Comparison of ENCODE assay signal across 12 cellular contexts in the genomic region with DNA sequence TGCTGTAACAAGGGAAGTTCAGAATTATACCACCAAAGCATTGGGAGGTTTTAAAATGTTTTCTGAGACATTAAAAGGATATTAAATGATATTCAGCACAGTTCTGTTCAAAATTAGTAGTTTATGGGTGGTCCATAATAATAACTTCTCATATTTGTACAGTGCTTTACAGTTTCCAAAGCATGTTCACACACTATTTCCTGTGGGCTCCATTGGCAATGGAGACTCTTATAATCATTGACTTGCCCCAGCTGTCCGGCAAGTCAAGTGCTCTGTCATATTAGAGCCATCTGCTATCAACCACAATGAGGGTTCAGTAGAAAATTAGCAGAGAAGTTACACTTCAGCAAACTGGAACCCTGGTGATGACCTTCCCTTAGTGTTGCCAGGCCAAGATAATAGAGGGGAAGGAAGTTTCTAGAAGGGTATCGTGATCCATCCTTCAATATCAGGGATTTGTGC.
DNase-seq lines count a peak whose midpoint lies in the region; ATAC-seq and TF ChIP-seq lines count a peak whose summit lies in the region.
"Had no signal": no experiment of that assay in that cellular context is flagged by ENCODE, and none has a peak within 500 bp of the region (broad histone marks: within the 10 kb centered on the region; RNA-seq: fewer than 3 reads in every experiment).

No MANE protein-coding gene starts in this region.

- H3T11ph ChIP-seq in H9 (ENCODE audit: low read length): no peak overlapping the region

- H3K4me2 ChIP-seq in H9 (ENCODE audit: insufficient read depth, insufficient read length, low read length): no peak overlapping the region

- H3K4me3 Mint-ChIP-seq in T-helper 2 cell treated with Interferon-gamma antibody and Interleukin-4, amounts not matched to agents 5 μg/mL and 100 μg/mL, for 36 hours: no peak overlapping the region
- H3K4me3 Mint-ChIP-seq in H9: no peak overlapping the region
- no peak overlapping the region for H3K4me3 Mint-ChIP-seq in Caco-2 (ENCODE audit: unreplicated experiment)
- H3K4me3 Mint-ChIP-seq: memory B cell had no signal

- H3K56ac ChIP-seq in H9 (ENCODE audit: insufficient read length, low read depth, low read length): no peak overlapping the region

- no peak overlapping the region for H2AFZ ChIP-seq in H9 (ENCODE audit: low read length)

- no peaks in the 10 kb centered on the region for H3K36me3 ChIP-seq in KOPT-K1 (ENCODE audit: insufficient read depth, low read length)
- H3K36me3 ChIP-seq in psoas muscle (ENCODE audit: insufficient read depth in 1 of 2, low read depth in 1 of 2): no peaks in the 10 kb centered on the region
- no peaks in the 10 kb centered on the region for H3K36me3 ChIP-seq in BE2C
- H3K36me3 ChIP-seq in Caco-2 (ENCODE audit: control insufficient read depth, insufficient read depth, low read length): no peaks in the 10 kb centered on the region
- H3K36me3 ChIP-seq: stomach had no signal

- H3K4me3 ChIP-seq in psoas muscle: no peak overlapping the region
- no peak overlapping the region for H3K4me3 ChIP-seq in BE2C (ENCODE audit: low read depth, low read length)
- no peak overlapping the region for H3K4me3 ChIP-seq in Caco-2 (ENCODE audit: low read depth, low read length)
- H3K4me3 ChIP-seq: K562, stomach had no signal

- H4K5ac ChIP-seq in H9 (ENCODE audit: insufficient read length, low read depth, low read length): no peak overlapping the region

- H3K27me3 Mint-ChIP-seq in T-helper 2 cell treated with Interferon-gamma antibody and Interleukin-4, amounts not matched to agents 5 μg/mL and 100 μg/mL, for 36 hours (ENCODE audit: low read depth): peaks cover 25% of the 10 kb centered on the region
- H3K27me3 Mint-ChIP-seq in H9 (ENCODE audit: low read depth): no peaks in the 10 kb centered on the region
- peaks cover 6% of the 10 kb centered on the region for H3K27me3 Mint-ChIP-seq in Caco-2 (ENCODE audit: insufficient read depth, unreplicated experiment)

- H3K4me1 ChIP-seq in H9 (ENCODE audit: insufficient read depth, low read length) (peaks cover 7% of the 10 kb centered on the region; the same call in 1 of the 2 replicates), psoas muscle (no peaks in the 10 kb centered on the region), BE2C (no peaks in the 10 kb centered on the region), Caco-2 (no peaks in the 10 kb centered on the region)

- no peak overlapping the region for H3K14ac ChIP-seq in H9 (ENCODE audit: insufficient read depth, low read length)

- POLR2A ChIA-PET in Caco-2 (lab: Charles Lee): no interaction called here

- no peak overlapping the region for H3K27ac ChIP-seq in H9 (ENCODE audit: insufficient read length, low read depth, low read length)
- H3K27ac ChIP-seq in KOPT-K1 (ENCODE audit: low read depth, low read length, poor library complexity, severe bottlenecking): peak overlapping the region; percentile 40
- no peak overlapping the region for H3K27ac ChIP-seq in psoas muscle
- H3K27ac ChIP-seq: stomach had no signal

- peaks cover 7% of the 10 kb centered on the region for H3K36me3 Mint-ChIP-seq in T-helper 2 cell treated with Interferon-gamma antibody and Interleukin-4, amounts not matched to agents 5 μg/mL and 100 μg/mL, for 36 hours (ENCODE audit: low read depth)
- H3K36me3 Mint-ChIP-seq in H9 (ENCODE audit: insufficient read depth in 1 of 3, low read depth in 3 of 3) (no peaks in the 10 kb centered on the region), Caco-2 (ENCODE audit: insufficient read depth, unreplicated experiment) (no peaks in the 10 kb centered on the region)
- H3K36me3 Mint-ChIP-seq: memory B cell had no signal

- no peak for ATAC-seq in psoas muscle

- H3K23me2 ChIP-seq in H9 (ENCODE audit: insufficient read length, low read depth, low read length, poor library complexity, severe bottlenecking): no peaks in the 10 kb centered on the region

- H3K9me3 Mint-ChIP-seq in T-helper 2 cell treated with Interferon-gamma antibody and Interleukin-4, amounts not matched to agents 5 μg/mL and 100 μg/mL, for 36 hours: peaks cover 1% of the 10 kb centered on the region
- H3K9me3 Mint-ChIP-seq in H9 (no peaks in the 10 kb centered on the region), Caco-2 (ENCODE audit: unreplicated experiment) (no peaks in the 10 kb centered on the region)
- H3K9me3 Mint-ChIP-seq: memory B cell had no signal

- no peak overlapping the region for H4K8ac ChIP-seq in H9 (replicated peaks; ENCODE audit: insufficient read length, low read depth, low read length)

- H4K20me1 ChIP-seq in H9 (ENCODE audit: control insufficient read depth, insufficient read depth, insufficient read length): no peaks in the 10 kb centered on the region

- H2BK15ac ChIP-seq in H9 (ENCODE audit: low read depth, low read length): no peak overlapping the region

- H2BK5ac ChIP-seq in H9 (ENCODE audit: insufficient read length, low read length): no peak overlapping the region

- H2BK120ac ChIP-seq in H9 (ENCODE audit: low read depth, low read length, poor library complexity, severe bottlenecking): no peak overlapping the region

- H3K4ac ChIP-seq in H9 (ENCODE audit: low read depth, low read length): no peak overlapping the region

- H3K9ac ChIP-seq in H9 (ENCODE audit: extremely low read depth, insufficient read length, low read length): no peak overlapping the region

- no peak overlapping the region for H2BK12ac ChIP-seq in H9 (ENCODE audit: insufficient read length, low read depth, low read length)

- no peaks in the 10 kb centered on the region for H3K79me1 ChIP-seq in H9 (ENCODE audit: insufficient read depth, low read depth, low read length, poor library complexity, severe bottlenecking)

- H2AK5ac ChIP-seq in H9 (ENCODE audit: insufficient read length, low read length): no peak overlapping the region

- H3K23ac ChIP-seq in H9 (ENCODE audit: insufficient read length, low read depth, low read length): no peak overlapping the region

- peaks cover 35% of the 10 kb centered on the region for H3K4me1 Mint-ChIP-seq in T-helper 2 cell treated with Interferon-gamma antibody and Interleukin-4, amounts not matched to agents 5 μg/mL and 100 μg/mL, for 36 hours (ENCODE audit: low read depth)
- H3K4me1 Mint-ChIP-seq in H9 (peaks cover 7 to 16% of the 10 kb centered on the region in 2 experiments; a peak in 3 of 4 replicates), Caco-2 (ENCODE audit: low read depth, unreplicated experiment) (no peaks in the 10 kb centered on the region)

- no peaks in the 10 kb centered on the region for H3K27me3 ChIP-seq in H9 (ENCODE audit: insufficient read depth, low read length)
- peaks cover 0 to 6% (median 0%) of the 10 kb centered on the region in 3 donors for H3K27me3 ChIP-seq in psoas muscle (ENCODE audit: insufficient read depth in 3 of 3, low read length in 2 of 3)
- H3K27me3 ChIP-seq in BE2C: peaks cover 9% of the 10 kb centered on the region
- H3K27me3 ChIP-seq in Caco-2 (replicated peaks; ENCODE audit: control insufficient read depth, insufficient read depth, low read length): peaks cover 4% of the 10 kb centered on the region

- TF ChIP-seq CTCF in H9 (conservative IDR thresholded peaks at IDR 0.05) (peak; percentile 25; the same call in 2 of the 3 replicates), psoas muscle (IDR thresholded peaks at IDR 0.05) (peak; percentile 10), BE2C (IDR thresholded peaks at IDR 0.05; ENCODE audit: low read depth, low read length) (no peak), Caco-2 (IDR thresholded peaks at IDR 0.05; ENCODE audit: insufficient read depth in 1 of 2, low read depth in 1 of 2, low read length in 1 of 2, severe bottlenecking in 1 of 2, unreplicated experiment in 1 of 2) (peak in 1 of 2 experiments; percentile 4)

- no peak overlapping the region for H3K18ac ChIP-seq in H9 (ENCODE audit: insufficient read length, low read depth, low read length)

- BruUV-seq in Caco-2 (replicated peaks; lab: Mats Ljungman, UMichigan): no TSS peak

- H3K9me3 ChIP-seq in H9 (ENCODE audit: control insufficient read depth, low read depth, low read length) (no peaks in the 10 kb centered on the region), KOPT-K1 (ENCODE audit: insufficient read depth, low read length, poor library complexity, severe bottlenecking) (no peaks in the 10 kb centered on the region), psoas muscle (no peaks in the 10 kb centered on the region), BE2C (no peaks in the 10 kb centered on the region), Caco-2 (no peaks in the 10 kb centered on the region)
- H3K9me3 ChIP-seq: stomach had no signal

- no CpG with 5 or more reads among the region's 2 CpGs for WGBS in H9 (ENCODE audit: extremely low coverage, insufficient read length, low lambda C conversion rate)
- 58 to 70% (median 62%) methylated on average over 2 of the region's 2 CpGs for WGBS in psoas muscle, 3 donors

- intact Hi-C loops in psoas muscle (cut with DNase I): loop anchor here (2.0 to 5.0 kb wide), 2 partner anchors 547 to 792 kb away; partner anchors contain the start of gene FUT8 (in 1 of the 2)
- intact Hi-C loops in Caco-2 (cut with micrococcal nuclease; ENCODE audit: unreplicated experiment): loop anchor here (1.0 to 2.0 kb wide), 2 partner anchors 545 to 795 kb away; no protein-coding TSS in a partner anchor

- peak overlapping the region; percentile 35 for H3K27ac Mint-ChIP-seq in T-helper 2 cell treated with Interferon-gamma antibody and Interleukin-4, amounts not matched to agents 5 μg/mL and 100 μg/mL, for 36 hours
- H3K27ac Mint-ChIP-seq in H9 (peak overlapping the region in 1 of 3 experiments; percentile 23; a peak in 1 of 7 replicates), Caco-2 (ENCODE audit: unreplicated experiment) (no peak overlapping the region)
- H3K27ac Mint-ChIP-seq: memory B cell had no signal

- H4K91ac ChIP-seq in H9 (ENCODE audit: insufficient read length, low read depth, low read length): no peak overlapping the region

- DNase-seq in T-helper 2 cell treated with Interferon-gamma antibody and Interleukin-4, amounts not matched to agents 5 μg/mL and 100 μg/mL, for 36 hours (ENCODE audit: low spot score): no peak
- DNase-seq in T-helper 2 cell (no peak), H9 (no peak), psoas muscle (no peak), BE2C (no peak), germinal center (ENCODE audit: low spot score) (no peak), Caco-2 (no peak)
- DNase-seq: stimulated activated CD4-positive, alpha-beta T cell treated with anti-CD3 and anti-CD28 coated beads, Interleukin-4, amount 100 ng/mL, for 1 hour; stomach had no signal

- H3K79me2 ChIP-seq in H9 (ENCODE audit: insufficient read depth, low read length): no peaks in the 10 kb centered on the region

- CTCF ChIA-PET in Caco-2 (lab: Charles Lee): interaction anchor here (0.5 to 1.4 kb wide), 7 partner anchors 18 to 939 kb away, joined by 3 to 6 read pairs (median 4); no protein-coding TSS in a partner anchor

- no peak overlapping the region for H2BK20ac ChIP-seq in H9 (ENCODE audit: low read depth, low read length, poor library complexity, severe bottlenecking)
